ENCODE assay signal across 7 cellular contexts in genomic region chr1:160607051-160608032, GRCh38. TPM values are rescaled to one million over a fixed set of nuclear protein-coding genes. Genes with fewer than 3 reads are reported as not detected.
A peak's percentile ranks its signal among the peaks of the same experiment; 100 is the strongest.
DNase-seq lines count a peak whose midpoint lies in the region; ATAC-seq lines count a peak whose summit lies in the region.

No MANE protein-coding gene starts in this region.

- no peaks in the 10 kb centered on the region for H3K9me3 ChIP-seq in trophoblast cell (ENCODE audit: insufficient read depth, low read depth, low read length)

- DNase-seq in GM04504 (ENCODE audit: low read depth), result peak; percentile 37
- DNase-seq in Jurkat, Clone E6-1 (ENCODE audit: low read depth, low spot score), result peak; percentile 95
- DNase-seq in OCI-M1 (lab: John Stamatoyannopoulos, UW), result peak; percentile 94
- peak; percentile 81 for DNase-seq in activated naive CD4-positive, alpha-beta T cell treated with anti-CD3 and anti-CD28 coated beads for 36 hours
- DNase-seq in globus pallidus (ENCODE audit: low spot score), result peak; percentile 55
- peak; percentile 67 to 91 for DNase-seq in trophoblast cell

- H2BK5ac ChIP-seq in trophoblast cell (ENCODE audit: low read depth, low read length, poor library complexity), result no peak overlapping the region

- H3K23ac ChIP-seq in trophoblast cell (ENCODE audit: low read length), result no peak overlapping the region

- no peaks in the 10 kb centered on the region for H3K27me3 ChIP-seq in trophoblast cell (ENCODE audit: insufficient read depth, low read length)

- H3K79me1 ChIP-seq in trophoblast cell (ENCODE audit: low read length), result no peaks in the 10 kb centered on the region

- H4K91ac ChIP-seq in trophoblast cell (ENCODE audit: low read depth, low read length), result no peak overlapping the region

- no peak overlapping the region for H3K27ac ChIP-seq in trophoblast cell (ENCODE audit: low read depth, low read length)

- H3K4me1 Mint-ChIP-seq in activated naive CD4-positive, alpha-beta T cell treated with anti-CD3 and anti-CD28 coated beads for 36 hours (ENCODE audit: low read depth), result peaks cover 48% of the 10 kb centered on the region

- H2BK120ac ChIP-seq in trophoblast cell (ENCODE audit: insufficient read depth, low read length, poor library complexity), result no peak overlapping the region

- H3K4ac ChIP-seq in trophoblast cell (ENCODE audit: low read depth, low read length), result no peak overlapping the region

- no peak overlapping the region for H3K4me2 ChIP-seq in trophoblast cell (ENCODE audit: low read length)

- H2AFZ ChIP-seq in trophoblast cell (ENCODE audit: insufficient read depth, low read length, poor library complexity), result no peak overlapping the region

- no peaks in the 10 kb centered on the region for H3K36me3 ChIP-seq in trophoblast cell (ENCODE audit: control insufficient read depth in 1 of 2, insufficient read depth in 2 of 2, low read length in 2 of 2)

- no peak overlapping the region for H3K9ac ChIP-seq in trophoblast cell (ENCODE audit: low read length)

- H3K4me3 Mint-ChIP-seq in activated naive CD4-positive, alpha-beta T cell treated with anti-CD3 and anti-CD28 coated beads for 36 hours, result no peak overlapping the region

- H3K9me3 Mint-ChIP-seq in activated naive CD4-positive, alpha-beta T cell treated with anti-CD3 and anti-CD28 coated beads for 36 hours, result peaks cover 8% of the 10 kb centered on the region

- H3K18ac ChIP-seq in trophoblast cell (ENCODE audit: low read length), result no peak overlapping the region

- no peak overlapping the region for H4K12ac ChIP-seq in trophoblast cell (ENCODE audit: low read depth, low read length)

- H3K14ac ChIP-seq in trophoblast cell (ENCODE audit: low read length), result no peak overlapping the region

- peak overlapping the region; percentile 82 for H3K27ac Mint-ChIP-seq in activated naive CD4-positive, alpha-beta T cell treated with anti-CD3 and anti-CD28 coated beads for 36 hours

- peaks cover 35% of the 10 kb centered on the region for H3K36me3 Mint-ChIP-seq in activated naive CD4-positive, alpha-beta T cell treated with anti-CD3 and anti-CD28 coated beads for 36 hours (ENCODE audit: low read depth)

- H3K4me3 ChIP-seq in Jurkat, Clone E6-1 (ENCODE audit: low read length), result no peak overlapping the region
- no peak overlapping the region for H3K4me3 ChIP-seq in trophoblast cell (ENCODE audit: low read depth, low read length)

- CTCF ChIA-PET in activated naive CD4-positive, alpha-beta T cell treated with anti-CD3 and anti-CD28 coated beads for 36 hours (lab: Charles Lee), result interaction anchor here (0.6 to 6.8 kb wide), 31 partner anchors 10 to 243 kb away, joined by 3 to 87 read pairs (median 5); partner anchors contain the start of genes CD84 and SLAMF6

- ATAC-seq in GM21723 (IDR thresholded peaks at IDR 0.05; ENCODE audit: unreplicated experiment), result peak; percentile 72

- no CpG with 5 or more reads among the region's 4 CpGs for WGBS in trophoblast cell (ENCODE audit: extremely low coverage, insufficient coverage, insufficient read length)

- no peaks in the 10 kb centered on the region for H3K27me3 Mint-ChIP-seq in activated naive CD4-positive, alpha-beta T cell treated with anti-CD3 and anti-CD28 coated beads for 36 hours (ENCODE audit: low read depth)

- H3K4me1 ChIP-seq in trophoblast cell (ENCODE audit: control insufficient read depth in 1 of 2, insufficient read depth in 2 of 2, low read length in 2 of 2), result no peaks in the 10 kb centered on the region

- H2AK5ac ChIP-seq in trophoblast cell (ENCODE audit: low read length), result no peak overlapping the region

- intact Hi-C loops in activated naive CD4-positive, alpha-beta T cell treated with anti-CD3 and anti-CD28 coated beads for 36 hours (cut with micrococcal nuclease), result loop anchor here (1.0 to 2.0 kb wide), 8 partner anchors 29 to 507 kb away; partner anchors contain the start of genes CD84, COPA and NCSTN

- no peak overlapping the region for H2BK12ac ChIP-seq in trophoblast cell (ENCODE audit: low read length)

- H4K8ac ChIP-seq in trophoblast cell (ENCODE audit: low read depth, low read length), result no peak overlapping the region

- no peaks in the 10 kb centered on the region for H3K79me2 ChIP-seq in trophoblast cell (ENCODE audit: control insufficient read depth, insufficient read depth, low read length, poor library complexity)

RNA-seq across cellular contexts. Expression of gene CD84, which starts 28.0 kb away (rescaled TPM):
- 6.0 TPM for polyA plus RNA-seq in Jurkat, Clone E6-1 (2012; ENCODE audit: insufficient read depth, insufficient read length)
- 1 to 10 TPM; 8.6 to 9.2 TPM for total RNA-seq in activated naive CD4-positive, alpha-beta T cell treated with anti-CD3 and anti-CD28 coated beads for 36 hours
- not detected in 2 replicates for polyA plus RNA-seq in trophoblast cell (2013)

RNA-seq across cellular contexts. Expression of gene SLAMF1, which starts 39.5 kb away (rescaled TPM):
- polyA plus RNA-seq in Jurkat, Clone E6-1 (2012; ENCODE audit: insufficient read depth, insufficient read length), result not detected
- 100 to 1,000 TPM; 101 to 112 TPM for total RNA-seq in activated naive CD4-positive, alpha-beta T cell treated with anti-CD3 and anti-CD28 coated beads for 36 hours
- polyA plus RNA-seq in trophoblast cell (2013), result 0.01 TPM in 1 of 2 replicates, not detected in the other

Comparison
In these comparisons a context has a peak if more than half of its experiments do, and no peak if none do; other contexts are left out.
1. DNase-seq: peak in every context shown above with its lines; median percentile 95 in Jurkat, Clone E6-1; 94 in OCI-M1; 81 in activated naive CD4-positive, alpha-beta T cell treated with anti-CD3 and anti-CD28 coated beads for 36 hours; 79 in trophoblast cell; 55 in globus pallidus; 37 in GM04504.